In genomic region chr18:35131387-35132283, GRCh38 we compare ENCODE assay signal across 16 cellular contexts.
A peak's percentile ranks its signal among the peaks of the same experiment; 100 is the strongest.
DNase-seq lines count a peak whose midpoint lies in the region; ATAC-seq, FAIRE-seq and TF ChIP-seq lines count a peak whose summit lies in the region.
"Had no signal": no experiment of that assay in that cellular context is flagged by ENCODE, and none has a peak within 500 bp of the region (broad histone marks: within the 10 kb centered on the region; RNA-seq: fewer than 3 reads in every experiment).

No MANE protein-coding gene starts in this region.

- TF ChIP-seq EP300 in transverse colon (IDR thresholded peaks at IDR 0.05; ENCODE audit: low read depth): no peak

- no peaks in the 10 kb centered on the region for H3K27me3 Mint-ChIP-seq in activated naive CD8-positive, alpha-beta T cell treated with anti-CD3 and anti-CD28 coated beads for 36 hours
- peaks cover 2% of the 10 kb centered on the region for H3K27me3 Mint-ChIP-seq in endothelial cell (ENCODE audit: unreplicated experiment)

- peak overlapping the region; percentile 74 to 83 (median 78) for H3K27ac ChIP-seq in gastrocnemius medialis
- peak overlapping the region in 1 of 4 donors; percentile 7 for H3K27ac ChIP-seq in transverse colon
- H3K27ac ChIP-seq: thoracic aorta had no signal

- no peaks in the 10 kb centered on the region for H3K4me1 Mint-ChIP-seq in activated naive CD8-positive, alpha-beta T cell treated with anti-CD3 and anti-CD28 coated beads for 36 hours
- H3K4me1 Mint-ChIP-seq in endothelial cell (ENCODE audit: unreplicated experiment): peaks cover 3% of the 10 kb centered on the region
- H3K4me1 Mint-ChIP-seq: CD14-positive monocyte had no signal

- H3K4me3 Mint-ChIP-seq in activated naive CD8-positive, alpha-beta T cell treated with anti-CD3 and anti-CD28 coated beads for 36 hours: no peak overlapping the region
- peak overlapping the region; percentile 50 for H3K4me3 Mint-ChIP-seq in endothelial cell (ENCODE audit: unreplicated experiment)
- H3K4me3 Mint-ChIP-seq: CD14-positive monocyte had no signal

- ATAC-seq in left lobe of liver (peak; percentile 67), gastrocnemius medialis (peak; percentile 91 to 94)
- ATAC-seq: activated CD4-positive, CD25-positive, alpha-beta regulatory T cell treated with anti-CD3 and anti-CD28 coated beads, Interleukin-2, amount 50 U/mL, for 24 hours had no signal

- intact Hi-C loops in gastrocnemius medialis (cut with DNase I; ENCODE audit: low total_unique reads) (no loop called here), transverse colon (cut with DNase I; ENCODE audit: low total_unique reads) (no loop called here)

- DNase-seq in activated naive CD8-positive, alpha-beta T cell treated with anti-CD3 and anti-CD28 coated beads for 36 hours: no peak
- DNase-seq in endothelial cell (ENCODE audit: low spot score) (no peak), left lobe of liver (ENCODE audit: low spot score) (no peak), gastrocnemius medialis (peak; percentile 62 to 67), NCI-H2107 (lab: John Stamatoyannopoulos, UW) (no peak), GM12891 (ENCODE audit: insufficient read length, low spot score) (no peak), transverse colon (no peak)
- no peak for DNase-seq in activated T-cell treated with anti-CD3 and anti-CD28 coated beads, Interleukin-2, amount 50 U/mL, for 1 hour
- DNase-seq: GOT3, MM.1S, NCI-H2227 treated with DMSO at 0.1 percent for 48 hours, small intestine, T-helper 1 cell had no signal

- H3K36me3 Mint-ChIP-seq in activated naive CD8-positive, alpha-beta T cell treated with anti-CD3 and anti-CD28 coated beads for 36 hours: peaks cover 10% of the 10 kb centered on the region
- peaks cover 62% of the 10 kb centered on the region for H3K36me3 Mint-ChIP-seq in endothelial cell (ENCODE audit: low read depth, unreplicated experiment)

- no peak for FAIRE-seq in GM12891 (lab: Jason Lieb, UNC)
- FAIRE-seq: small intestine had no signal

- H3K4me1 ChIP-seq in gastrocnemius medialis (peaks cover 16 to 33% of the 10 kb centered on the region in 2 donors), transverse colon (no peaks in the 10 kb centered on the region)

- H3K9me3 Mint-ChIP-seq in activated naive CD8-positive, alpha-beta T cell treated with anti-CD3 and anti-CD28 coated beads for 36 hours: no peaks in the 10 kb centered on the region
- no peaks in the 10 kb centered on the region for H3K9me3 Mint-ChIP-seq in endothelial cell (ENCODE audit: unreplicated experiment)
- H3K9me3 Mint-ChIP-seq: CD14-positive monocyte had no signal

- peak overlapping the region; percentile 0 for H3K27ac Mint-ChIP-seq in activated naive CD8-positive, alpha-beta T cell treated with anti-CD3 and anti-CD28 coated beads for 36 hours
- H3K27ac Mint-ChIP-seq in endothelial cell (ENCODE audit: unreplicated experiment): peak overlapping the region; percentile 64

- H3K9me3 ChIP-seq in gastrocnemius medialis: no peaks in the 10 kb centered on the region
- H3K9me3 ChIP-seq in transverse colon: no peaks in the 10 kb centered on the region
- H3K9me3 ChIP-seq: thoracic aorta had no signal

- 82% methylated on average over 6 to 13 of the region's 13 CpGs for WGBS in transverse colon (ENCODE audit: low coverage in 1 of 2), 2 donors

- H3K27me3 ChIP-seq in gastrocnemius medialis: no peaks in the 10 kb centered on the region
- no peaks in the 10 kb centered on the region for H3K27me3 ChIP-seq in transverse colon

- H3K36me3 ChIP-seq in gastrocnemius medialis (peaks cover 0 to 69% of the 10 kb centered on the region in 2 donors), transverse colon (peaks cover 0 to 20% (median 4%) of the 10 kb centered on the region in 4 donors)

- no peak for TF ChIP-seq CTCF in endothelial cell (IDR thresholded peaks at IDR 0.05; ENCODE audit: unreplicated experiment)
- TF ChIP-seq CTCF in gastrocnemius medialis (IDR thresholded peaks at IDR 0.05 in 4 of 5, conservative IDR thresholded peaks at IDR 0.05 in 1 of 5): no peak
- no peak for TF ChIP-seq CTCF in transverse colon (IDR thresholded peaks at IDR 0.05)

- H3K4me3 ChIP-seq in gastrocnemius medialis: no peak overlapping the region
- H3K4me3 ChIP-seq in transverse colon: no peak overlapping the region
- H3K4me3 ChIP-seq: thoracic aorta had no signal

- in situ Hi-C loops in gastrocnemius medialis (cut with MboI; ENCODE audit: low sequenced_read_pairs in 4 of 4) (loop anchor here in 3 of 4 donors (25.0 kb wide), 1 partner anchor 269 kb away; no protein-coding TSS in a partner anchor), transverse colon (cut with MboI; ENCODE audit: low pct_ligation_motif_present in 1 of 4, low pct_unique_long_range_greater_than_20kb in 1 of 4, low sequenced_read_pairs in 3 of 4) (loop anchor here in 2 of 4 donors (25.0 kb wide), 2 partner anchors 119 to 269 kb away; no protein-coding TSS in a partner anchor)

- TF ChIP-seq POLR2A in gastrocnemius medialis (IDR thresholded peaks at IDR 0.05) (peak in 1 of 2 donors; percentile 10), GM12891 (IDR thresholded peaks at IDR 0.05; ENCODE audit: low read depth, low read length) (no peak), transverse colon (IDR thresholded peaks at IDR 0.05) (no peak)

TF ChIP-seq in GM12891, 5 proteins besides CTCF, POLR2A, EP300 and RAD21:
- TF ChIP-seq TAF1 (IDR thresholded peaks at IDR 0.05; ENCODE audit: low read depth, low read length): no peak
- TF ChIP-seq SPI1 (IDR thresholded peaks at IDR 0.05; ENCODE audit: low read depth, low read length): no peak
- no peak for TF ChIP-seq POLR2AphosphoS5 (IDR thresholded peaks at IDR 0.05; ENCODE audit: low read depth, low read length)
- TF ChIP-seq PAX5 (IDR thresholded peaks at IDR 0.05; ENCODE audit: insufficient read depth, low read length, severe bottlenecking): no peak
- no peak for TF ChIP-seq POU2F2 (IDR thresholded peaks at IDR 0.05; ENCODE audit: low read depth, low read length)

Comparison
In these comparisons a context has a peak if more than half of its experiments do, and no peak if none do; other contexts are left out.
1. DNase-seq: peak in gastrocnemius medialis (2 of 2); none in activated naive CD8-positive, alpha-beta T cell treated with anti-CD3 and anti-CD28 coated beads for 36 hours (single experiment), endothelial cell (single experiment), left lobe of liver (single experiment), NCI-H2107 (single experiment), GM12891 (single experiment), activated T-cell treated with anti-CD3 and anti-CD28 coated beads, Interleukin-2, amount 50 U/mL, for 1 hour (single experiment) and transverse colon (single experiment).